ENCODE assay signal across 1 cellular context in genomic region chr6:133432021-133432989, GRCh38.
TF ChIP-seq lines count a peak whose summit lies in the region.

No MANE protein-coding gene starts in this region.

TF ChIP-seq in HEK293, 187 proteins besides CTCF, POLR2A, EP300 and RAD21 (continued from another document):
- TF ChIP-seq ZFP69B (tag by site-specific recombination; IDR thresholded peaks at IDR 0.05) = no peak
- TF ChIP-seq ZNF354C (tag by site-specific recombination; IDR thresholded peaks at IDR 0.05; ENCODE audit: borderline replicate concordance, low read depth) = no peak
- no peak for TF ChIP-seq ZBTB1 (tag by site-specific recombination; IDR thresholded peaks at IDR 0.05)
- no peak for TF ChIP-seq ZBTB11 (tag by site-specific recombination; conservative IDR thresholded peaks at IDR 0.05; ENCODE audit: low read depth)
- TF ChIP-seq ZNF837 (tag by site-specific recombination; IDR thresholded peaks at IDR 0.05) = no peak
- TF ChIP-seq, protein P1, sequence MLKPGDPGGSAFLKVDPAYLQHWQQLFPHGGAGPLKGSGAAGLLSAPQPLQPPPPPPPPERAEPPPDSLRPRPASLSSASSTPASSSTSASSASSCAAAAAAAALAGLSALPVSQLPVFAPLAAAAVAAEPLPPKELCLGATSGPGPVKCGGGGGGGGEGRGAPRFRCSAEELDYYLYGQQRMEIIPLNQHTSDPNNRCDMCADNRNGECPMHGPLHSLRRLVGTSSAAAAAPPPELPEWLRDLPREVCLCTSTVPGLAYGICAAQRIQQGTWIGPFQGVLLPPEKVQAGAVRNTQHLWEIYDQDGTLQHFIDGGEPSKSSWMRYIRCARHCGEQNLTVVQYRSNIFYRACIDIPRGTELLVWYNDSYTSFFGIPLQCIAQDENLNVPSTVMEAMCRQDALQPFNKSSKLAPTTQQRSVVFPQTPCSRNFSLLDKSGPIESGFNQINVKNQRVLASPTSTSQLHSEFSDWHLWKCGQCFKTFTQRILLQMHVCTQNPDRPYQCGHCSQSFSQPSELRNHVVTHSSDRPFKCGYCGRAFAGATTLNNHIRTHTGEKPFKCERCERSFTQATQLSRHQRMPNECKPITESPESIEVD (tag by site-specific recombination; IDR thresholded peaks at IDR 0.05) = no peak
- TF ChIP-seq, protein P2, sequence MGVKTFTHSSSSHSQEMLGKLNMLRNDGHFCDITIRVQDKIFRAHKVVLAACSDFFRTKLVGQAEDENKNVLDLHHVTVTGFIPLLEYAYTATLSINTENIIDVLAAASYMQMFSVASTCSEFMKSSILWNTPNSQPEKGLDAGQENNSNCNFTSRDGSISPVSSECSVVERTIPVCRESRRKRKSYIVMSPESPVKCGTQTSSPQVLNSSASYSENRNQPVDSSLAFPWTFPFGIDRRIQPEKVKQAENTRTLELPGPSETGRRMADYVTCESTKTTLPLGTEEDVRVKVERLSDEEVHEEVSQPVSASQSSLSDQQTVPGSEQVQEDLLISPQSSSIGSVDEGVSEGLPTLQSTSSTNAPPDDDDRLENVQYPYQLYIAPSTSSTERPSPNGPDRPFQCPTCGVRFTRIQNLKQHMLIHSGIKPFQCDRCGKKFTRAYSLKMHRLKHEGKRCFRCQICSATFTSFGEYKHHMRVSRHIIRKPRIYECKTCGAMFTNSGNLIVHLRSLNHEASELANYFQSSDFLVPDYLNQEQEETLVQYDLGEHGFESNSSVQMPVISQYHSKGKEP (tag by site-specific recombination; IDR thresholded peaks at IDR 0.05) = no peak
- no peak for TF ChIP-seq ZNF830 (tag by site-specific recombination; IDR thresholded peaks at IDR 0.05; ENCODE audit: low read depth)
- no peak for TF ChIP-seq ZBTB8A (tag by site-specific recombination; IDR thresholded peaks at IDR 0.05)
- no peak for TF ChIP-seq ZNF23 (tag by site-specific recombination; IDR thresholded peaks at IDR 0.05; ENCODE audit: borderline replicate concordance)
- no peak for TF ChIP-seq ZNF37A (tag by site-specific recombination; IDR thresholded peaks at IDR 0.05)
- TF ChIP-seq SP3 (tag by site-specific recombination; IDR thresholded peaks at IDR 0.05) = no peak
